ENCODE assay signal across 1 cellular context in the genomic region with DNA sequence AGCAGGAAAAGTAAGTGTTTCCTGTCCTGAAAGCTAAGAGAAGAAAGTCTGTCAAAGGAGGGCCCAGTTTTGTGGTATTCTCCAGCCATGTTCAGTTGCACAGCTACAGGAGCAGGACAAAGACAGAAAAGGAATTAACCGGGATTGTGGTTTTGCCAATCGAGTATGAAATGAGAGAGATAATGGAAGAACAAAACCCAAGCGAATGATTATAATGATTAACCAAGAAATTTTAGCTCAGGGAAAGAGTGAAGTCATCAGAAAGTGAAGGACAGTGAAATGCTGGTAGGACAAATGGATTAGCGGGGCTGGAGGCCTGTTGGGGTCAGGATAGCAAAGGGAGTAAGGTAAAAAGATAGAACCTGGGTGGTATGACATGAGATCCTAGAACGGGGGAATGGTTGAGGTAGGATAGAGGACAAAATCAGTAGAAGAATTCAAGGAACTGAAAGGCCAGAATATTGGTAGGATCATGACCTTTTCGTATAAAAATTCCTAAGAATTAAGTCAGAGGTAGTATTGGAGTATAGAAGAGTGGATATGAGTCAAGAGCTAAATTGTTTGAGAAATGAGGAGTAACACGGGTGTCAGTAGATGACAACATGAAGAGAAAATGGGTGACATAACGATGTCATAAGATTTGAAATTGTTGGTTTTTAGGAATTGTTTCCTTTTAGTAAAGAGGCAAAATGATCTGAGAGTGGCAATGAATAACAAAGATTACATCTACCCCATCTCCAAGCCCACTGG.
TF ChIP-seq lines count a peak whose summit lies in the region.

No MANE protein-coding gene starts in this region.

TF ChIP-seq in IMR-90, 13 proteins besides CTCF, POLR2A, EP300 and RAD21 (continued from another document):
- TF ChIP-seq SMC3 (IDR thresholded peaks at IDR 0.05; ENCODE audit: low read depth, low read length) (no peak), RFX5 (IDR thresholded peaks at IDR 0.05; ENCODE audit: low read depth, low read length) (no peak)
